ENCODE assay signal across 11 cellular contexts in the genomic region with DNA sequence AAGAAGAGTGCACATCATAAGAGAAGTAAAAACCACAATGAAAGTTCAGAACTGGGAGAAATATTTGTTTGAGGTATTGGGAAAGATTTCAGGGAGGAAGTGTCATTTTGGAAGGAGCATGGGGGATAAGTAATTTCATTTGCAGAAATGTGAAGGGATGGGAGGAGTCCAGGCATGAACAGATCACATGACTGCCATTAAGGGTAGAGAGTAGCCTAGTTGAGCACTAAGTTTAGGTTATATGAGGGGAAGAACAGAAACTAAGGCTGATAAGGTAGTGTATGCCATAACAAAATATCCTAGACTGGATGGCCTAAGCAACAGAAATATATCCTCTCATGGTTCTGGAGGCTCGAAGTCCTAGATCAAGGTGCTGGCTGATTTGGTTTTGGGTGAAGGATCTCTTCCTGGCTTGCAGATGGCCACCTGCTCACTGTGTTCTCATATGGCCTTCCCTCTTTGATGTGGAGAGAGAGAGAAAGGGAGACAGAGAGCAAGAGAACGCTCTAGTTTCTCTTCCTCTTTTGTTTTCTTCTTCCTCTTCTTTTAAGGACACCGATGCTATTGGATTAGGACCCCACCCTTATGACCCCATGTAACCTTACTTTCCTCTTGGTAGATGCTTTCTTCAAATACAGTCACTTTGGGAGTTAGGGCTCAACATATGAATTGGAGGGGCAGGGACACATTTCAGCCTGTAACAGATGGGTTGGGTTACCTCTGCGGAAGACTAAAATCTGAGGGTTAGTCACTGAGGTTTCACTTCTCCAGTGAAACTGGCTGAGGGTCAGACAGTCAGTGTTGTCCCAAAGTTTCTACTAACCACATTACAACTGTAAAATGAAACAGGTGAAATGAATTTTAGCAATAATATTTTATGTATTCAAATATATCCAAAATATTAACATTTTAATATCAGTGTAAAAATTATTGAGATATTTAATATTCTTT.
A peak's percentile ranks its signal among the peaks of the same experiment; 100 is the strongest.
DNase-seq lines count a peak whose midpoint lies in the region; ATAC-seq and TF ChIP-seq lines count a peak whose summit lies in the region.
"Had no signal": no experiment of that assay in that cellular context is flagged by ENCODE, and none has a peak within 500 bp of the region (broad histone marks: within the 10 kb centered on the region; RNA-seq: fewer than 3 reads in every experiment).

No MANE protein-coding gene starts in this region.

- no peak overlapping the region for H3K4me3 Mint-ChIP-seq in H9
- H3K4me3 Mint-ChIP-seq: CD4-positive, alpha-beta T cell had no signal

- H3K27ac Mint-ChIP-seq in H9 = no peak overlapping the region
- H3K27ac Mint-ChIP-seq: CD4-positive, alpha-beta T cell had no signal

- H3K18ac ChIP-seq in H9 (ENCODE audit: insufficient read length, low read depth, low read length) = no peak overlapping the region

- H3K4me3 ChIP-seq in GM06990 (replicated peaks; ENCODE audit: low read depth, low read length) (no peak overlapping the region), SU-DHL-6 (ENCODE audit: insufficient read depth, low read length, poor library complexity, severe bottlenecking) (no peak overlapping the region)

- H3K9ac ChIP-seq in SU-DHL-6 (ENCODE audit: low read length) (no peak overlapping the region), H9 (ENCODE audit: extremely low read depth, insufficient read length, low read length) (no peak overlapping the region)

- no peak overlapping the region for H3K4ac ChIP-seq in H9 (ENCODE audit: low read depth, low read length)

- H3K9me3 Mint-ChIP-seq in H9 = no peaks in the 10 kb centered on the region
- H3K9me3 Mint-ChIP-seq: CD4-positive, alpha-beta T cell had no signal

- H4K20me1 ChIP-seq in SU-DHL-6 (ENCODE audit: low read depth, low read length) (no peaks in the 10 kb centered on the region), H9 (ENCODE audit: control insufficient read depth, insufficient read depth, insufficient read length) (no peaks in the 10 kb centered on the region)

- no peak overlapping the region for H2BK5ac ChIP-seq in H9 (ENCODE audit: insufficient read length, low read length)

- ATAC-seq in GM19467 (IDR thresholded peaks at IDR 0.05; ENCODE audit: unreplicated experiment) = peak; percentile 77
- ATAC-seq in HG03135 (IDR thresholded peaks at IDR 0.05; ENCODE audit: unreplicated experiment) = peak; percentile 78

- no peak overlapping the region for H3K14ac ChIP-seq in H9 (ENCODE audit: insufficient read depth, low read length)

- H3K23me2 ChIP-seq in H9 (ENCODE audit: insufficient read length, low read depth, low read length, poor library complexity, severe bottlenecking) = no peaks in the 10 kb centered on the region

- H3K4me1 ChIP-seq in H9 (ENCODE audit: insufficient read depth, low read length) = no peaks in the 10 kb centered on the region

- no peak overlapping the region for H2BK12ac ChIP-seq in H9 (ENCODE audit: insufficient read length, low read depth, low read length)

- H3K79me2 ChIP-seq in SU-DHL-6 (ENCODE audit: insufficient read depth, low read length) = no peaks in the 10 kb centered on the region
- no peaks in the 10 kb centered on the region for H3K79me2 ChIP-seq in H9 (ENCODE audit: insufficient read depth, low read length)

- H3K4me1 Mint-ChIP-seq in H9 = no peaks in the 10 kb centered on the region

- no peak overlapping the region for H4K5ac ChIP-seq in H9 (ENCODE audit: insufficient read length, low read depth, low read length)

- no peaks in the 10 kb centered on the region for H3K36me3 ChIP-seq in GM06990 (ENCODE audit: control insufficient read depth, insufficient read depth, low read length)
- H3K36me3 ChIP-seq in SU-DHL-6 (ENCODE audit: low read length) = no peaks in the 10 kb centered on the region

- no peaks in the 10 kb centered on the region for H3K79me1 ChIP-seq in H9 (ENCODE audit: insufficient read depth, low read depth, low read length, poor library complexity, severe bottlenecking)

- H2AK5ac ChIP-seq in H9 (ENCODE audit: insufficient read length, low read length) = no peak overlapping the region

- H4K8ac ChIP-seq in H9 (replicated peaks; ENCODE audit: insufficient read length, low read depth, low read length) = no peak overlapping the region

- H2BK15ac ChIP-seq in H9 (ENCODE audit: low read depth, low read length) = no peak overlapping the region

- no peak overlapping the region for H4K91ac ChIP-seq in H9 (ENCODE audit: insufficient read length, low read depth, low read length)

- no peaks in the 10 kb centered on the region for H3K9me2 ChIP-seq in SU-DHL-6 (replicated peaks; ENCODE audit: insufficient read depth, low read length)

- H3F3A ChIP-seq in SU-DHL-6 (ENCODE audit: insufficient read depth) = peaks cover 12% of the 10 kb centered on the region; the same call in 1 of the 2 replicates

- H3T11ph ChIP-seq in H9 (ENCODE audit: low read length) = no peak overlapping the region

- H3K4me2 ChIP-seq in SU-DHL-6 (ENCODE audit: low read depth, low read length, poor library complexity, severe bottlenecking) (peak overlapping the region; percentile 71), H9 (ENCODE audit: insufficient read depth, insufficient read length, low read length) (no peak overlapping the region)

- H2AFZ ChIP-seq in SU-DHL-6 (ENCODE audit: low read depth, low read length, severe bottlenecking) (no peak overlapping the region), H9 (ENCODE audit: low read length) (no peak overlapping the region)

- WGBS in H9 (ENCODE audit: extremely low coverage, insufficient read length, low lambda C conversion rate) = no CpG with 5 or more reads among the region's 4 CpGs

- DNase-seq in GM06990 (ENCODE audit: extremely low read depth, insufficient read length) (peak; percentile 85), AG08395 (ENCODE audit: low spot score) (no peak), RKO (ENCODE audit: low spot score) (no peak), H9 (no peak), putamen (ENCODE audit: low spot score) (no peak)
- DNase-seq: CD4-positive, alpha-beta T cell; IMR-90; small intestine had no signal

- no peak overlapping the region for H2BK120ac ChIP-seq in H9 (ENCODE audit: low read depth, low read length, poor library complexity, severe bottlenecking)

- TF ChIP-seq CTCF in GM06990 (IDR thresholded peaks at IDR 0.05; ENCODE audit: insufficient read depth, low read length, poor library complexity, severe bottlenecking) (no peak), SU-DHL-6 (IDR thresholded peaks at IDR 0.05; ENCODE audit: insufficient read depth, low read length, poor library complexity, severe bottlenecking) (no peak), H9 (conservative IDR thresholded peaks at IDR 0.05) (no peak)

- no peak overlapping the region for H2BK20ac ChIP-seq in H9 (ENCODE audit: low read depth, low read length, poor library complexity, severe bottlenecking)

- H3K9me3 ChIP-seq in SU-DHL-6 (ENCODE audit: insufficient read depth, low read length) (no peaks in the 10 kb centered on the region), H9 (ENCODE audit: control insufficient read depth, low read depth, low read length) (no peaks in the 10 kb centered on the region)

- no peak overlapping the region for H3K56ac ChIP-seq in H9 (ENCODE audit: insufficient read length, low read depth, low read length)

- H3K27me3 Mint-ChIP-seq in H9 (ENCODE audit: low read depth) = no peaks in the 10 kb centered on the region

- H3K23ac ChIP-seq in H9 (ENCODE audit: insufficient read length, low read depth, low read length) = no peak overlapping the region

- H3K27me3 ChIP-seq in GM06990 (replicated peaks; ENCODE audit: control insufficient read depth, insufficient read depth, low read length) (no peaks in the 10 kb centered on the region), SU-DHL-6 (ENCODE audit: low read length) (no peaks in the 10 kb centered on the region), H9 (ENCODE audit: insufficient read depth, low read length) (no peaks in the 10 kb centered on the region)

- no peaks in the 10 kb centered on the region for H3K36me3 Mint-ChIP-seq in H9 (ENCODE audit: insufficient read depth in 1 of 3, low read depth in 3 of 3)

- H3K27ac ChIP-seq in SU-DHL-6 (ENCODE audit: low read depth, low read length) (peak overlapping the region; percentile 95), H9 (ENCODE audit: insufficient read length, low read depth, low read length) (no peak overlapping the region)
